16 cellular contexts compared by ENCODE assay signal in the genomic region with DNA sequence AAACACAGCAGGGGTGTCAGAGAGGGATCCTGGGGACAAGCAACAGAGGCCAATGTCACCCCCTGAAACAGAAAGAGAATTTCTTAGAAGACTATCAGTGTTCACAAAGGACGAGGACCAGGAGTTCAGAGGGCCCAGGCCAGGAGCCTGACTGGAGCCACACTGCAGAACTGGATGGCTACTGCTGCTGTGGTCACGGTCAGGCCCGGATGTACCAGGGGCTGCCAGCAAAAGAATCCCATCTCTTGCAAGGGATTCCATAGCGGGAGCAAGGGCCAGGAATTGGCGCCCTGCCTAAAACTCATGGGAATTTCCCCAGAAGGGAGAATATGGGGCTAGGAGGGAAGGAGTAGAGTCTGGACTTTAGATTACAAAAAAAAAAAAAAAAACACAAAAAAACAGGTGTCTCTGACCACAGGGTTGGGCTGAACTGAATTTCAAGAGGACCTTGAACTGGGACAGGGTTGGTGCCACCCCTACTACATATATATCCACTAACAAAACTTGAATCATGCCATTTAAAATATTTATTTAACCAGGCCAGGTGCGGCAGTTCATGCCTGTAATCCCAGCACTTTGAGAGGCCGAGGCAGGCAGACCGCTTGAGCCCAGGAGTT. TPM values are rescaled to one million over a fixed set of nuclear protein-coding genes. Genes with fewer than 3 reads are reported as not detected.
DNase-seq lines count a peak whose midpoint lies in the region; ATAC-seq and TF ChIP-seq lines count a peak whose summit lies in the region.
"Had no signal": no experiment of that assay in that cellular context is flagged by ENCODE, and none has a peak within 500 bp of the region (broad histone marks: within the 10 kb centered on the region; RNA-seq: fewer than 3 reads in every experiment).

No MANE protein-coding gene starts in this region.

- H3K27me3 ChIP-seq in dorsolateral prefrontal cortex: no peaks in the 10 kb centered on the region

- ATAC-seq in HG02884 (IDR thresholded peaks at IDR 0.05; ENCODE audit: unreplicated experiment) (no peak), GM18873 (IDR thresholded peaks at IDR 0.05; ENCODE audit: low FRiP score, unreplicated experiment) (no peak)

- H3K4me3 ChIP-seq in cardiac fibroblast (replicated peaks in 1 of 2; ENCODE audit: low read depth in 2 of 2, low read length in 2 of 2) (no peak overlapping the region), dorsolateral prefrontal cortex (no peak overlapping the region)

- H3K27ac ChIP-seq in dorsolateral prefrontal cortex: no peak overlapping the region
- H3K27ac ChIP-seq: parathyroid adenoma had no signal

- DNase-seq in A172 (ENCODE audit: low spot score): peak; percentile 46
- DNase-seq in NCI-H69 (lab: John Stamatoyannopoulos, UW): peak; percentile 34
- peak; percentile 29 to 62 for DNase-seq in cardiac fibroblast (ENCODE audit: low read depth in 2 of 2)
- peak; percentile 81 for DNase-seq in myocyte (ENCODE audit: low read depth)
- DNase-seq in NCI-H510A (lab: John Stamatoyannopoulos, UW): no peak
- no peak for DNase-seq in dorsolateral prefrontal cortex
- DNase-seq: activated CD4-positive, alpha-beta T cell treated with anti-CD3 and anti-CD28 coated beads, Interleukin-2, amount 10 ng/mL, durations not matched to agents 7 days and 5 days; activated T-cell treated with anti-CD3 and anti-CD28 coated beads, Interleukin-2, amount 50 U/mL, for 1 hour; head of caudate nucleus; midbrain; NCI-H187 treated with DMSO at 0.1 percent for 48 hours; stimulated activated CD4-positive, alpha-beta T cell treated with anti-CD3 and anti-CD28 coated beads, Interleukin-15, amount 100 ng/mL, for 24 hours; T-helper 9 cell had no signal

- intact Hi-C loops in dorsolateral prefrontal cortex (cut with DNase I): no loop called here

- TF ChIP-seq CTCF in cardiac fibroblast (IDR thresholded peaks at IDR 0.05; ENCODE audit: low read depth, low read length) (no peak), dorsolateral prefrontal cortex (IDR thresholded peaks at IDR 0.05 in 54 of 56, conservative IDR thresholded peaks at IDR 0.05 in 2 of 56; ENCODE audit: low read depth in 1 of 56, partially characterized antibody in 56 of 56) (no peak)

RNA-seq across cellular contexts. Expression of gene KCTD14, which starts 15.7 kb away (rescaled TPM):
- total RNA-seq in A172 (2014; rRNA removed; shearing (Covaris generic)): 0.09 TPM in 1 of 2 replicates, not detected in the other
- total RNA-seq in myocyte: 0.35 and 1.2 TPM in 2 replicates
- 0.38 TPM for polyA plus RNA-seq in myocyte (2012)
- 1 to 10 TPM in 98 of 120 experiments, under 1 TPM in 21, not detected in 1; 0.35 to 4.8 (median 1.5) TPM for total RNA-seq in dorsolateral prefrontal cortex

RNA-seq across cellular contexts. Expression of gene THRSP, which starts 24.9 kb away (rescaled TPM):
- total RNA-seq in A172 (2014; rRNA removed; shearing (Covaris generic)): not detected in 2 replicates
- total RNA-seq in myocyte (3.5 and 4.1 TPM in 2 replicates), dorsolateral prefrontal cortex (under 1 TPM in 3 of 120 experiments, not detected in 117; 0.40 to 0.56 (median 0.46) TPM)
- polyA plus RNA-seq in myocyte (2012): 0.52 TPM
- total RNA-seq: activated CD4-positive, alpha-beta T cell treated with anti-CD3 and anti-CD28 coated beads, Interleukin-2, amount 10 ng/mL, durations not matched to agents 7 days and 5 days had no signal

RNA-seq across cellular contexts. Expression of gene NDUFC2, which starts 40.9 kb away (rescaled TPM):
- total RNA-seq in A172 (2014; rRNA removed; shearing (Covaris generic)): 174 and 231 TPM in 2 replicates
- total RNA-seq in myocyte (130 and 147 TPM in 2 replicates), dorsolateral prefrontal cortex (100 to 1,000 TPM in 119 of 120 experiments, 10 to 100 TPM in 1; 96.0 to 258 (median 182) TPM)
- 361 TPM for polyA plus RNA-seq in myocyte (2012)

RNA-seq across cellular contexts. Expression of gene INTS4, which starts 44.3 kb away (rescaled TPM):
- 25.8 and 26.5 TPM in 2 replicates for total RNA-seq in A172 (2014; rRNA removed; shearing (Covaris generic))
- total RNA-seq in myocyte: 22.1 and 24.7 TPM in 2 replicates
- polyA plus RNA-seq in myocyte (2012): 18.4 TPM
- total RNA-seq in dorsolateral prefrontal cortex: 10 to 100 TPM; 21.1 to 52.1 (median 34.9) TPM

Comparison
In these comparisons a context has a peak if more than half of its experiments do, and no peak if none do; other contexts are left out.
1. DNase-seq: peak in A172 (single experiment), NCI-H69 (single experiment), cardiac fibroblast (2 of 2) and myocyte (single experiment); none in NCI-H510A (single experiment) and dorsolateral prefrontal cortex (0 of 10).